1 cellular context compared by ENCODE assay signal in the genomic region with DNA sequence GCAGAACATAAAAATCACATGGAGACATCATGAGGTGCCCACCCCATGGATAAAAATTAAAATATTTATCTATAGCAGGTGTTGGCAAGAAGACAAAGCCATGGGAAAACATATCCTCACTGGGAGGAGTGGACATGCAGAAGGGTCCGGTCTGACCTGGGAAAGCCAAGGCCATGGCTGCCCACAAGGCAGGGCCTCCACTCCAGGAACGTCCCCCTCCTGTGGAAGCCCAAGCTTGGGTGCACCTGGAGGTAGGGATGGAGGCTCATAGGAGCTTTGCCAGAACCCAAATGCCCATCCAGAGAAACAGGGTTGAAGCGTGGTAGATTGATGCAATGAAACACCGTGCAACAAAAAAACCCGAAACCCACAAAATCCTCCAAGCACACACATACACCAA.
TF ChIP-seq lines count a peak whose summit lies in the region.

No MANE protein-coding gene starts in this region.

TF ChIP-seq in IMR-90, 13 proteins besides CTCF, POLR2A, EP300 and RAD21 (continued from another document):
- TF ChIP-seq RCOR1 (IDR thresholded peaks at IDR 0.05; ENCODE audit: insufficient replicate concordance, low read length) (no peak), CHD1 (IDR thresholded peaks at IDR 0.05; ENCODE audit: low read depth, low read length) (no peak), BHLHE40 (IDR thresholded peaks at IDR 0.05; ENCODE audit: low read depth, low read length) (no peak), MAZ (IDR thresholded peaks at IDR 0.05; ENCODE audit: borderline replicate concordance, low read depth, low read length) (no peak), RFX5 (IDR thresholded peaks at IDR 0.05; ENCODE audit: low read depth, low read length) (no peak), MAFK (IDR thresholded peaks at IDR 0.05; ENCODE audit: low read depth, low read length) (no peak), SMC3 (IDR thresholded peaks at IDR 0.05; ENCODE audit: low read depth, low read length) (no peak), CEBPB (IDR thresholded peaks at IDR 0.05; ENCODE audit: low read depth, low read length) (no peak), FOS (IDR thresholded peaks at IDR 0.05; ENCODE audit: low read depth, low read length) (no peak)
- TF ChIP-seq, protein P1, sequence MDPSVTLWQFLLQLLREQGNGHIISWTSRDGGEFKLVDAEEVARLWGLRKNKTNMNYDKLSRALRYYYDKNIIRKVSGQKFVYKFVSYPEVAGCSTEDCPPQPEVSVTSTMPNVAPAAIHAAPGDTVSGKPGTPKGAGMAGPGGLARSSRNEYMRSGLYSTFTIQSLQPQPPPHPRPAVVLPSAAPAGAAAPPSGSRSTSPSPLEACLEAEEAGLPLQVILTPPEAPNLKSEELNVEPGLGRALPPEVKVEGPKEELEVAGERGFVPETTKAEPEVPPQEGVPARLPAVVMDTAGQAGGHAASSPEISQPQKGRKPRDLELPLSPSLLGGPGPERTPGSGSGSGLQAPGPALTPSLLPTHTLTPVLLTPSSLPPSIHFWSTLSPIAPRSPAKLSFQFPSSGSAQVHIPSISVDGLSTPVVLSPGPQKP (IDR thresholded peaks at IDR 0.05; ENCODE audit: borderline replicate concordance, low read depth, low read length), result no peak
